28 cellular contexts compared by ENCODE assay signal in the genomic region with DNA sequence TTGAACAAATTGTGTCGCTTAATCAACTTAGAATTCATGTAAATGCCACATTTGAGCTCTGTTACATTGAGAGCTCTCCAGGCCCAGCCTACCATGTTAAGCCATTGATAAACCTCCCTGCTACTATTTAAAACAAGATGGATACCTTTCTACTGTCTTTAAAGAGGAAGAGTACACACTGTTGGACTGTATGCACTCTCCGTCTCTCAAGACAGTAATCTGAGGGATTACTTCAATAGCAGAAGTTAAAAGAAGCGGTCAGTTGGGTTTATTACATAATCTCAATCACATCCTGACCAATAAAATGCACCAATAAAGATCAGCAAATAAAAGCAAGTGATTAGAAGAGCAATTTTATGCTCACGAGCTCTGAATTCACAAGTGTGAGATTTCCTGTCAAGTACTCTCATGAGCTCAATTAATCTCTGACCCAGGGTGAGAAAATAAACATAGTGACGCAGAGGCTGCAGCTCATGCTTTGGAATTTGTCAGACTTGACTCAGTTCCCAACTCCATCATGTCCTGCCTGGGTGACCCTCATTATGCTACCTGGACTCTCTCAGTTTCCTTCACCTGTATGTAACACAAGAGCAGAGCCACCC. TPM values are rescaled to one million over a fixed set of nuclear protein-coding genes. Genes with fewer than 3 reads are reported as not detected.
DNase-seq lines count a peak whose midpoint lies in the region; ATAC-seq, FAIRE-seq and TF ChIP-seq lines count a peak whose summit lies in the region.
"Had no signal": no experiment of that assay in that cellular context is flagged by ENCODE, and none has a peak within 500 bp of the region (broad histone marks: within the 10 kb centered on the region; RNA-seq: fewer than 3 reads in every experiment).

No MANE protein-coding gene starts in this region.

- H3K9me3 ChIP-seq in upper lobe of right lung = no peaks in the 10 kb centered on the region
- no peaks in the 10 kb centered on the region for H3K9me3 ChIP-seq in HepG2 (ENCODE audit: low read length)
- H3K9me3 ChIP-seq: ascending aorta, neutrophil, right atrium auricular region, thyroid gland had no signal

- H2AFZ ChIP-seq in HepG2 (ENCODE audit: low read length) = no peak overlapping the region

- TF ChIP-seq RAD21 in HepG2 (CRISPR knock-in tag; IDR thresholded peaks at IDR 0.05) = no peak

- no peaks in the 10 kb centered on the region for H3K36me3 ChIP-seq in upper lobe of right lung
- no peaks in the 10 kb centered on the region; a peak in 1 of 5 replicates for H3K36me3 ChIP-seq in HepG2 (replicated peaks in 1 of 2; ENCODE audit: control insufficient read depth in 1 of 2, insufficient read depth in 2 of 2, low read length in 2 of 2)
- H3K36me3 ChIP-seq: ascending aorta, neutrophil, right atrium auricular region, thyroid gland, WERI-Rb-1 had no signal

- H3K4me1 ChIP-seq in upper lobe of right lung (peaks cover 13% of the 10 kb centered on the region), HepG2 (ENCODE audit: insufficient read depth, low read length) (no peaks in the 10 kb centered on the region)
- H3K4me1 ChIP-seq: ascending aorta had no signal

- no peak overlapping the region for H3K4me2 ChIP-seq in HepG2 (ENCODE audit: low read depth, low read length)

- H3K9ac ChIP-seq in HepG2 (ENCODE audit: insufficient read depth, low read depth, low read length) = no peak overlapping the region

- TF ChIP-seq EP300 in HepG2 (IDR thresholded peaks at IDR 0.05; ENCODE audit: low read depth in 2 of 2, low read length in 2 of 2) = no peak
- no peak for TF ChIP-seq EP300 in HepG2 (CRISPR knock-in tag; IDR thresholded peaks at IDR 0.05; ENCODE audit: borderline replicate concordance)

- H3K27ac ChIP-seq in upper lobe of right lung = peak overlapping the region; percentile 18
- H3K27ac ChIP-seq in HepG2 (ENCODE audit: extremely low read length, insufficient read depth, low read length) = no peak overlapping the region
- H3K27ac ChIP-seq: ascending aorta, neutrophil, right atrium auricular region, thyroid gland, WERI-Rb-1 had no signal

- no TSS peak for BruUV-seq in HepG2 (replicated peaks; lab: Mats Ljungman, UMichigan)

- peak; percentile 28 to 88 for DNase-seq in NOMO-1 (lab: John Stamatoyannopoulos, UW; ENCODE audit: unreplicated experiment in 2 of 2)
- DNase-seq in NOMO-1 treated with dmso at 0.1 percent for 144 hours (lab: John Stamatoyannopoulos, UW; ENCODE audit: unreplicated experiment) = no peak
- DNase-seq in RKO (ENCODE audit: low spot score) = peak; percentile 37
- DNase-seq in kidney tubule cell (ENCODE audit: low spot score) = peak; percentile 82
- DNase-seq in upper lobe of right lung = no peak
- no peak for DNase-seq in H54 (ENCODE audit: insufficient read length, low spot score)
- DNase-seq in NCI-H1105 (lab: John Stamatoyannopoulos, UW) = no peak
- no peak for DNase-seq in HepG2 (ENCODE audit: low spot score)
- DNase-seq: ACHN; activated CD4-positive, alpha-beta memory T cell treated with anti-CD3 and anti-CD28 coated beads for 36 hours; activated naive CD4-positive, alpha-beta T cell treated with anti-CD3 and anti-CD28 coated beads for 36 hours; activated T-cell treated with anti-CD3 and anti-CD28 coated beads, Interleukin-2, amount 50 U/mL, for 24 hours; CD4-positive, CD25-positive, alpha-beta regulatory T cell; DMS79 treated with DMSO at 0.1 percent for 48 hours; endodermal cell; GOT3; hippocampal formation; NCI-H1092 treated with DMSO at 0.1 percent for 48 hours; NCI-H2107; NCI-H526; stimulated activated CD4-positive, alpha-beta T cell treated with anti-CD3 and anti-CD28 coated beads, Interleukin-15, amount 100 ng/mL, for 24 hours; thyroid gland; WERI-Rb-1 had no signal

- in situ Hi-C loops in HepG2 (cut with HindIII; ENCODE audit: extremely low pct_ligation_motif_present, low pct_unique_long_range_greater_than_20kb) = no loop called here

- no peak overlapping the region for H3K4me3 ChIP-seq in upper lobe of right lung
- H3K4me3 ChIP-seq in HepG2 (replicated peaks in 1 of 3; ENCODE audit: insufficient read depth in 1 of 3, low read depth in 2 of 3, low read length in 3 of 3) = no peak overlapping the region
- H3K4me3 ChIP-seq: ascending aorta, right atrium auricular region, thyroid gland had no signal

- CTCF ChIA-PET in HepG2 (lab: Yijun Ruan, JAX; ENCODE audit: low intra/inter-chr PET ratio, low total read pairs) = no interaction called here

- H4K20me1 ChIP-seq in HepG2 (ENCODE audit: insufficient read depth, low read length) = no peaks in the 10 kb centered on the region

- no peaks in the 10 kb centered on the region for H3K27me3 ChIP-seq in upper lobe of right lung
- H3K27me3 ChIP-seq in HepG2 (ENCODE audit: control insufficient read depth in 1 of 2, insufficient read depth in 2 of 2, low read length in 2 of 2) = no peaks in the 10 kb centered on the region
- H3K27me3 ChIP-seq: ascending aorta, neutrophil, right atrium auricular region, thyroid gland had no signal

- intact Hi-C loops in upper lobe of right lung (cut with DNase I) (no loop called here), HepG2 (cut with micrococcal nuclease; ENCODE audit: unreplicated experiment) (no loop called here)

- whole genome bisulfite sequencing in HepG2 (ENCODE audit: low lambda C conversion rate) = 98% methylated on average over 5 of the region's 5 CpGs

- TF ChIP-seq POLR2A in H54 (IDR thresholded peaks at IDR 0.05; ENCODE audit: low read depth, low read length) (no peak), HepG2 (IDR thresholded peaks at IDR 0.05; ENCODE audit: insufficient read depth in 1 of 2, low read depth in 2 of 2, low read length in 2 of 2) (no peak)

- POLR2A ChIA-PET in HepG2 (lab: Yijun Ruan, JAX) = no interaction called here

- ATAC-seq in upper lobe of right lung = peak; percentile 59
- ATAC-seq in HepG2 = no peak
- ATAC-seq: stimulated activated memory B cell treated with anti-CD40 and anti-IgM and Interleukin-4, amounts not matched to agents 10 μg/mL and 1 μg/mL and 100 μg/mL, for 72 hours had no signal

- FAIRE-seq in H54 (lab: Jason Lieb, UNC) = no peak
- no peak for FAIRE-seq in HepG2 (lab: Jason Lieb, UNC)
- FAIRE-seq: kidney had no signal

- H3K79me2 ChIP-seq in HepG2 (ENCODE audit: insufficient read depth, low read length) = no peaks in the 10 kb centered on the region

- TF ChIP-seq CTCF in upper lobe of right lung (IDR thresholded peaks at IDR 0.05) = no peak
- no peak for TF ChIP-seq CTCF in HepG2 (CRISPR knock-in tag; IDR thresholded peaks at IDR 0.05)

TF ChIP-seq in HepG2, 621 proteins besides CTCF, POLR2A, EP300 and RAD21 (continues in another document):
- TF ChIP-seq ZNF792 (CRISPR knock-in tag; IDR thresholded peaks at IDR 0.05) = no peak
- TF ChIP-seq, protein P1, sequence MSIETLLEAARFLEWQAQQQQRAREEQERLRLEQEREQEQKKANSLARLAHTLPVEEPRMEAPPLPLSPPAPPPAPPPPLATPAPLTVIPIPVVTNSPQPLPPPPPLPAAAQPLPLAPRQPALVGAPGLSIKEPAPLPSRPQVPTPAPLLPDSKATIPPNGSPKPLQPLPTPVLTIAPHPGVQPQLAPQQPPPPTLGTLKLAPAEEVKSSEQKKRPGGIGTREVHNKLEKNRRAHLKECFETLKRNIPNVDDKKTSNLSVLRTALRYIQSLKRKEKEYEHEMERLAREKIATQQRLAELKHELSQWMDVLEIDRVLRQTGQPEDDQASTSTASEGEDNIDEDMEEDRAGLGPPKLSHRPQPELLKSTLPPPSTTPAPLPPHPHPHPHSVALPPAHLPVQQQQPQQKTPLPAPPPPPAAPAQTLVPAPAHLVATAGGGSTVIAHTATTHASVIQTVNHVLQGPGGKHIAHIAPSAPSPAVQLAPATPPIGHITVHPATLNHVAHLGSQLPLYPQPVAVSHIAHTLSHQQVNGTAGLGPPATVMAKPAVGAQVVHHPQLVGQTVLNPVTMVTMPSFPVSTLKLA (IDR thresholded peaks at IDR 0.05) = no peak
- no peak for TF ChIP-seq SIN3A (IDR thresholded peaks at IDR 0.05; ENCODE audit: borderline replicate concordance, low read depth, low read length)
- TF ChIP-seq ZFAT (CRISPR knock-in tag; conservative IDR thresholded peaks at IDR 0.05) = no peak
- TF ChIP-seq, protein P2, sequence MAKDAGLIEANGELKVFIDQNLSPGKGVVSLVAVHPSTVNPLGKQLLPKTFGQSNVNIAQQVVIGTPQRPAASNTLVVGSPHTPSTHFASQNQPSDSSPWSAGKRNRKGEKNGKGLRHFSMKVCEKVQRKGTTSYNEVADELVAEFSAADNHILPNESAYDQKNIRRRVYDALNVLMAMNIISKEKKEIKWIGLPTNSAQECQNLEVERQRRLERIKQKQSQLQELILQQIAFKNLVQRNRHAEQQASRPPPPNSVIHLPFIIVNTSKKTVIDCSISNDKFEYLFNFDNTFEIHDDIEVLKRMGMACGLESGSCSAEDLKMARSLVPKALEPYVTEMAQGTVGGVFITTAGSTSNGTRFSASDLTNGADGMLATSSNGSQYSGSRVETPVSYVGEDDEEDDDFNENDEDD (CRISPR knock-in tag; IDR thresholded peaks at IDR 0.05; ENCODE audit: borderline replicate concordance) = no peak

RNA-seq across cellular contexts. Expression of a gene that starts 12.3 kb away (rescaled TPM):
- total RNA-seq in upper lobe of right lung = 28.1 TPM
- total RNA-seq in HepG2 (2016; rRNA removed; fragmentation: Illumina TruSeq; extraction: Trizol) = 9.6 and 11.3 TPM in 2 replicates
- total RNA-seq in HepG2 (2016; cell fraction: cytosol; rRNA removed; fragmentation: Illumina TruSeq; extraction: Trizol; ENCODE audit: low read depth) = 9.6 and 10.4 TPM in 2 replicates
- 9.5 and 11.1 TPM in 2 replicates for total RNA-seq in HepG2 (2016; cell fraction: insoluble cytoplasmic fraction; rRNA removed; fragmentation: Illumina TruSeq; extraction: Trizol)
- total RNA-seq in HepG2 (2016; cell fraction: membrane; rRNA removed; fragmentation: Illumina TruSeq; extraction: Trizol) = 8.4 and 8.8 TPM in 2 replicates
- total RNA-seq in HepG2 (2016; cell fraction: nucleus; rRNA removed; fragmentation: Illumina TruSeq; extraction: Trizol) = 13.9 and 19.2 TPM in 2 replicates
- 3.2 and 4.2 TPM in 2 replicates for polyA plus RNA-seq in HepG2 (2011; rRNA removed)
- 2.3 and 3.0 TPM in 2 replicates for polyA plus RNA-seq in HepG2 (2011; cell fraction: cytosol; rRNA removed)
- 2.0 and 2.6 TPM in 2 replicates for polyA plus RNA-seq in HepG2 (2011; cell fraction: nucleus; rRNA removed)
- polyA plus RNA-seq in HepG2 (2012) = 1.7 and 2.1 TPM in 2 replicates
- polyA plus RNA-seq in HepG2 (2016; cell fraction: cytosol; fragmentation: Illumina TruSeq; extraction: Trizol; ENCODE audit: low read depth) = 0.64 and 0.85 TPM in 2 replicates
- 5.0 and 5.3 TPM in 2 replicates for polyA plus RNA-seq in HepG2 (2016; cell fraction: insoluble cytoplasmic fraction; fragmentation: Illumina TruSeq; extraction: Trizol; ENCODE audit: low read depth)
- 2.2 and 2.4 TPM in 2 replicates for polyA plus RNA-seq in HepG2 (2016; cell fraction: membrane; fragmentation: Illumina TruSeq; extraction: Trizol; ENCODE audit: low read depth)
- 7.8 and 8.1 TPM in 2 replicates for polyA plus RNA-seq in HepG2 (2016; cell fraction: nucleus; fragmentation: Illumina TruSeq; extraction: Trizol; ENCODE audit: insufficient read depth, low read depth)
- polyA minus RNA-seq in HepG2 (2011; rRNA and poly(A)+ RNA removed; ENCODE audit: low replicate concordance) = 34.5 and 52.1 TPM in 2 replicates
- 6.2 and 7.2 TPM in 2 replicates for polyA minus RNA-seq in HepG2 (2011; cell fraction: cytosol; rRNA and poly(A)+ RNA removed)
- polyA minus RNA-seq in HepG2 (2011; cell fraction: nucleus; rRNA and poly(A)+ RNA removed) = 18.3 TPM in 2 replicates

Comparison
In these comparisons a context has a peak if more than half of its experiments do, and no peak if none do; other contexts are left out.
1. DNase-seq: peak in NOMO-1 (2 of 2), RKO (single experiment) and kidney tubule cell (single experiment); none in NOMO-1 treated with dmso at 0.1 percent for 144 hours (single experiment), upper lobe of right lung (single experiment), H54 (single experiment), NCI-H1105 (single experiment) and HepG2 (single experiment).